Comparison of ENCODE assay signal across 9 cellular contexts in the genomic region with DNA sequence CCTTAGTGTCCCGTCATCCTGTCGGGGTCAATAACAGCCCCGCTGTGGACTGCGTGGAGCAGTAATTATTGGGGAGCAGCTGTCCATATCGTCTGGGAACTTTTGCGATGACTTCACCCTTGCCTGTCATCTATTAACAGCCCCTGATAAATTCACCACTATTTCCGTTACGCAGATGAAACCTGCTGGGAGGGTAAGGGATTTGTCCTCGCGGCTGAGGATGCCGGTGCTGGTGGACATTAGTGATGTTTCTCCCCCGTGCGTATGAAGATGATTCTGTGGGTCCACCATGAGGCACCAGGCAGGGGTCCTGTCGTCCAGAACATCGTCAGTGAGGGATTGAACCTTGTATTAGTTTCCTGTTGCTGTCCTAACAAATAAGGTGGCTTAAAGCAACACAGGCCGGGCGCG. TPM values are rescaled to one million over a fixed set of nuclear protein-coding genes. Genes with fewer than 3 reads are reported as not detected.
DNase-seq lines count a peak whose midpoint lies in the region; ATAC-seq and TF ChIP-seq lines count a peak whose summit lies in the region.
"Had no signal": no experiment of that assay in that cellular context is flagged by ENCODE, and none has a peak within 500 bp of the region (broad histone marks: within the 10 kb centered on the region; RNA-seq: fewer than 3 reads in every experiment).

No MANE protein-coding gene starts in this region.

- H3K4me2 ChIP-seq in GM23248 (ENCODE audit: unreplicated experiment), result peak overlapping the region; percentile 81

- H3K79me2 ChIP-seq in GM23248 (ENCODE audit: insufficient read depth), result peaks cover 59% of the 10 kb centered on the region

- H3K27ac ChIP-seq in GM23248 (peak overlapping the region; percentile 89), SK-N-MC (no peak overlapping the region), skeletal muscle tissue (ENCODE audit: low read depth, low read length) (peak overlapping the region; percentile 89)

- H3K9me3 ChIP-seq in GM23248 (ENCODE audit: low read depth), result no peaks in the 10 kb centered on the region
- H3K9me3 ChIP-seq in SK-N-MC (ENCODE audit: low read depth, low read length), result no peaks in the 10 kb centered on the region
- H3K9me3 ChIP-seq in skeletal muscle tissue (ENCODE audit: control insufficient read depth in 3 of 3, low read length in 3 of 3), result no peaks in the 10 kb centered on the region

- H3F3A ChIP-seq in GM23248 (ENCODE audit: insufficient read depth), result peaks cover 5% of the 10 kb centered on the region; the same call in 1 of the 2 replicates

- no peaks in the 10 kb centered on the region for H4K20me1 ChIP-seq in GM23248 (ENCODE audit: insufficient read depth)

- no peak for TF ChIP-seq CTCF in fibroblast of villous mesenchyme (IDR thresholded peaks at IDR 0.05; ENCODE audit: insufficient read depth, low read depth, low read length)

- H3K36me3 ChIP-seq in GM23248 (ENCODE audit: low read depth) (no peaks in the 10 kb centered on the region), SK-N-MC (ENCODE audit: insufficient read depth, low read length) (no peaks in the 10 kb centered on the region), skeletal muscle tissue (ENCODE audit: control insufficient read depth in 3 of 3, insufficient read depth in 3 of 3, low read length in 3 of 3) (no peaks in the 10 kb centered on the region)

- H3K4me1 ChIP-seq in GM23248 (ENCODE audit: insufficient read depth) (peaks cover 5% of the 10 kb centered on the region; the same call in 1 of the 2 replicates), skeletal muscle tissue (ENCODE audit: control insufficient read depth in 3 of 3, insufficient read depth in 3 of 3, low read length in 3 of 3) (peaks cover 7 to 9% (median 7%) of the 10 kb centered on the region in 3 donors)

- in situ Hi-C loops in GM23248 (cut with MboI), result no loop called here

- H2AFZ ChIP-seq in GM23248, result peak overlapping the region; percentile 91

- H3K27me3 ChIP-seq in GM23248 (replicated peaks; ENCODE audit: insufficient read depth) (no peaks in the 10 kb centered on the region), skeletal muscle tissue (ENCODE audit: control insufficient read depth in 3 of 3, insufficient read depth in 3 of 3, low read length in 3 of 3) (no peaks in the 10 kb centered on the region)

- H3K9me2 ChIP-seq in GM23248 (ENCODE audit: insufficient read depth), result no peaks in the 10 kb centered on the region

- DNase-seq in GM23248, result peak; percentile 58
- no peak for DNase-seq in SK-N-MC (ENCODE audit: low read depth, low spot score)
- peak; percentile 63 for DNase-seq in fibroblast of villous mesenchyme (ENCODE audit: low read depth)
- DNase-seq in DMS53 (lab: John Stamatoyannopoulos, UW), result no peak
- no peak for DNase-seq in NCI-H82 treated with DMSO at 0.1 percent for 48 hours (lab: John Stamatoyannopoulos, UW; ENCODE audit: unreplicated experiment)
- DNase-seq in midbrain (lab: John Stamatoyannopoulos, UW), result no peak
- DNase-seq: central memory CD4-positive, alpha-beta T cell had no signal

- H3K9ac ChIP-seq in GM23248 (peak overlapping the region; percentile 93), SK-N-MC (ENCODE audit: insufficient read length) (peak overlapping the region; percentile 91), skeletal muscle tissue (ENCODE audit: low read depth in 1 of 3, low read length in 3 of 3) (peak overlapping the region; percentile 79 to 92 (median 90))

- H3K4me3 ChIP-seq in GM23248 (peak overlapping the region; percentile 96), SK-N-MC (peak overlapping the region; percentile 94), fibroblast of villous mesenchyme (ENCODE audit: low read depth, low read length) (peak overlapping the region; percentile 89), skeletal muscle tissue (ENCODE audit: low read length in 3 of 3) (peak overlapping the region; percentile 89 to 94 (median 91))

- no peak for ATAC-seq in GM21723 (IDR thresholded peaks at IDR 0.05; ENCODE audit: unreplicated experiment)

- WGBS in GM23248 (ENCODE audit: low coverage in 1 of 2, low lambda C conversion rate in 2 of 2, missing lambda C conversion rate in 2 of 2), 2 experiments, result 33 to 36% methylated on average over 18 of the region's 18 CpGs

RNA-seq across cellular contexts. Expression of gene FLYWCH2, which starts 1.0 kb away (rescaled TPM):
- 60.3 and 112 TPM in 2 replicates for total RNA-seq in GM23248 (2014; rRNA removed; shearing (Covaris generic))
- polyA plus RNA-seq in GM23248 (2016; fragmentation: Nextera tagmentation; extraction: Ambion mirVana), result 48.6 and 53.6 TPM in 2 replicates
- total RNA-seq in fibroblast of villous mesenchyme (47.1 and 62.5 TPM in 2 replicates), skeletal muscle tissue (10.4 TPM)

RNA-seq across cellular contexts. Expression of gene PRSS22, which starts 26.1 kb away (rescaled TPM):
- not detected in 2 replicates for total RNA-seq in GM23248 (2014; rRNA removed; shearing (Covaris generic))
- polyA plus RNA-seq in GM23248 (2016; fragmentation: Nextera tagmentation; extraction: Ambion mirVana), result not detected in 2 replicates
- total RNA-seq in fibroblast of villous mesenchyme (not detected in 2 replicates), skeletal muscle tissue (not detected)

RNA-seq across cellular contexts. Expression of gene FLYWCH1, which starts 27.7 kb away (rescaled TPM):
- 43.3 and 44.7 TPM in 2 replicates for total RNA-seq in GM23248 (2014; rRNA removed; shearing (Covaris generic))
- polyA plus RNA-seq in GM23248 (2016; fragmentation: Nextera tagmentation; extraction: Ambion mirVana), result 16.0 and 18.7 TPM in 2 replicates
- 25.9 and 28.3 TPM in 2 replicates for total RNA-seq in fibroblast of villous mesenchyme
- total RNA-seq in skeletal muscle tissue, result 11.0 TPM

RNA-seq across cellular contexts. Expression of gene ZG16B, which starts 53.9 kb away (rescaled TPM):
- not detected in 2 replicates for total RNA-seq in GM23248 (2014; rRNA removed; shearing (Covaris generic))
- not detected in 2 replicates for polyA plus RNA-seq in GM23248 (2016; fragmentation: Nextera tagmentation; extraction: Ambion mirVana)
- total RNA-seq in fibroblast of villous mesenchyme (0.64 and 0.86 TPM in 2 replicates), skeletal muscle tissue (0.52 TPM)

Comparison
In these comparisons a context has a peak if more than half of its experiments do, and no peak if none do; other contexts are left out.
1. DNase-seq: peak in GM23248 (single experiment) and fibroblast of villous mesenchyme (single experiment); none in SK-N-MC (single experiment), DMS53 (single experiment), NCI-H82 treated with DMSO at 0.1 percent for 48 hours (single experiment) and midbrain (single experiment).
2. Peak in every context shown above with its lines, with median percentiles within 50 percentile points of each other: H3K4me3 ChIP-seq and H3K9ac ChIP-seq.